8 cellular contexts compared by ENCODE assay signal in genomic region chr5:10248378-10249260, GRCh38. TPM values are rescaled to one million over a fixed set of nuclear protein-coding genes. Genes with fewer than 3 reads are reported as not detected.
DNase-seq lines count a peak whose midpoint lies in the region; ATAC-seq and TF ChIP-seq lines count a peak whose summit lies in the region.

No MANE protein-coding gene starts in this region.

- ATAC-seq in GM18502 (IDR thresholded peaks at IDR 0.05; ENCODE audit: poor library complexity, unreplicated experiment) (peak; percentile 7), HCT116 (peak; percentile 21; the same call in 1 of the 2 replicates), HG03521 (IDR thresholded peaks at IDR 0.05; ENCODE audit: unreplicated experiment) (no peak)

- H3K4me3 ChIP-seq in HCT116 (replicated peaks in 1 of 2; ENCODE audit: low read depth in 1 of 2, low read length in 2 of 2) (peak overlapping the region; percentile 89 to 92), PC-9 (peak overlapping the region; percentile 100), epithelial cell of proximal tubule (ENCODE audit: low read depth, low read length) (peak overlapping the region; percentile 96)

- CTCF ChIA-PET in HCT116 (lab: Charles Lee) (no interaction called here), PC-9 (lab: Charles Lee) (no interaction called here)

- POLR2A ChIA-PET in HCT116 (lab: Charles Lee) (interaction anchor here (1.9 kb wide), 1 partner anchor 13 kb away, joined by 6 read pairs; no protein-coding TSS in a partner anchor), PC-9 (lab: Charles Lee; ENCODE audit: unreplicated experiment) (interaction anchor here (0.6 to 0.7 kb wide), 2 partner anchors 11 to 118 kb away, joined by 3 to 6 read pairs; no protein-coding TSS in a partner anchor)

- H3F3A ChIP-seq in PC-9 (ENCODE audit: insufficient read depth, low read depth): peaks cover 14% of the 10 kb centered on the region; the same call in 1 of the 2 replicates

- peaks cover 5% of the 10 kb centered on the region for H4K20me1 ChIP-seq in HCT116 (ENCODE audit: insufficient read depth)
- peaks cover 30% of the 10 kb centered on the region for H4K20me1 ChIP-seq in PC-9 (ENCODE audit: insufficient read depth)

- H2AFZ ChIP-seq in HCT116 (ENCODE audit: low read depth, low read length, poor library complexity, severe bottlenecking): no peak overlapping the region
- H2AFZ ChIP-seq in PC-9: peak overlapping the region; percentile 75; the same call in 1 of the 2 replicates

- TF ChIP-seq RAD21 in HCT116 (IDR thresholded peaks at IDR 0.05; ENCODE audit: low read depth): no peak

- H3K36me3 Mint-ChIP-seq in progenitor cell of endocrine pancreas (ENCODE audit: insufficient read depth): peaks cover 5% of the 10 kb centered on the region

- no peak for TF ChIP-seq CTCF in HCT116 (IDR thresholded peaks at IDR 0.05 in 2 of 3, conservative IDR thresholded peaks at IDR 0.05 in 1 of 3; ENCODE audit: borderline replicate concordance in 1 of 3, insufficient read depth in 1 of 3, low read depth in 2 of 3, low read length in 2 of 3)
- TF ChIP-seq CTCF in PC-9 (conservative IDR thresholded peaks at IDR 0.05): no peak
- TF ChIP-seq CTCF in epithelial cell of proximal tubule (conservative IDR thresholded peaks at IDR 0.05; ENCODE audit: low read depth, low read length): no peak
- no peak for TF ChIP-seq CTCF in progenitor cell of endocrine pancreas (IDR thresholded peaks at IDR 0.05; ENCODE audit: unreplicated experiment)

- BruUV-seq in HCT116 (replicated peaks; lab: Mats Ljungman, UMichigan) (no TSS peak), PC-9 (replicated peaks; lab: Mats Ljungman, UMichigan) (no TSS peak)

- H3K9me2 ChIP-seq in HCT116 (ENCODE audit: insufficient read depth) (no peaks in the 10 kb centered on the region), PC-9 (ENCODE audit: insufficient read depth) (no peaks in the 10 kb centered on the region)

- peak overlapping the region; percentile 100 for H3K27ac Mint-ChIP-seq in progenitor cell of endocrine pancreas

- H3K4me3 Mint-ChIP-seq in progenitor cell of endocrine pancreas (ENCODE audit: low read depth): peak overlapping the region; percentile 82

- H3K9ac ChIP-seq in HCT116 (ENCODE audit: low read length): peak overlapping the region; percentile 94

- H3K4me1 ChIP-seq in HCT116 (ENCODE audit: control insufficient read depth in 1 of 2, insufficient read depth in 2 of 2, low read length in 2 of 2) (peaks cover 10 to 25% of the 10 kb centered on the region in 2 experiments; a peak in 3 of 4 replicates), PC-9 (replicated peaks; ENCODE audit: insufficient read depth) (peaks cover 17% of the 10 kb centered on the region)

- H3K79me2 ChIP-seq in HCT116 (ENCODE audit: insufficient read depth, low read length) (peaks cover 70% of the 10 kb centered on the region), PC-9 (ENCODE audit: low read depth) (peaks cover 50% of the 10 kb centered on the region)

- H3K9me3 ChIP-seq in HCT116 (ENCODE audit: control insufficient read depth in 1 of 2, insufficient read depth in 1 of 2, low read depth in 1 of 2, low read length in 2 of 2) (no peaks in the 10 kb centered on the region), PC-9 (ENCODE audit: insufficient read depth, low read depth) (no peaks in the 10 kb centered on the region)

- no peaks in the 10 kb centered on the region for H3K27me3 ChIP-seq in HCT116 (ENCODE audit: insufficient read depth, low read length)
- H3K27me3 ChIP-seq in PC-9 (ENCODE audit: insufficient read depth, low read depth): no peaks in the 10 kb centered on the region

- peaks cover 31% of the 10 kb centered on the region for H3K4me1 Mint-ChIP-seq in progenitor cell of endocrine pancreas (ENCODE audit: low read depth)

- intact Hi-C loops in HCT116 (cut with micrococcal nuclease): no loop called here
- intact Hi-C loops in PC-9 (cut with micrococcal nuclease; ENCODE audit: unreplicated experiment): loop anchor here (5.0 kb wide), 1 partner anchor 304 kb away; no protein-coding TSS in a partner anchor

- peaks cover 2 to 9% of the 10 kb centered on the region in 2 experiments; a peak in 1 of 4 replicates for H3K36me3 ChIP-seq in HCT116 (ENCODE audit: control insufficient read depth in 1 of 2, insufficient read depth in 2 of 2, low read length in 2 of 2)
- H3K36me3 ChIP-seq in PC-9 (ENCODE audit: low read depth): peaks cover 16% of the 10 kb centered on the region

- H3K4me2 ChIP-seq in HCT116 (ENCODE audit: low read length) (peak overlapping the region; percentile 80), PC-9 (peak overlapping the region; percentile 99)

- RAD21 ChIA-PET in HCT116 (lab: Charles Lee; ENCODE audit: low non-redundant PET in 1 of 2, low total read pairs in 2 of 2, uncharacterized antibody in 2 of 2, unreplicated experiment in 2 of 2): no interaction called here

- H3K27me3 Mint-ChIP-seq in progenitor cell of endocrine pancreas: no peaks in the 10 kb centered on the region

- DNase-seq in HCT116 (ENCODE audit: low read depth, low spot score): no peak
- no peak for DNase-seq in PC-9
- no peak for DNase-seq in epithelial cell of proximal tubule (ENCODE audit: low read depth)
- no peak for DNase-seq in progenitor cell of endocrine pancreas (ENCODE audit: low spot score, unreplicated experiment)
- DNase-seq in OCI-M2 (lab: John Stamatoyannopoulos, UW; ENCODE audit: unreplicated experiment): no peak
- no peak for DNase-seq in NCI-H526 treated with DMSO at 0.1 percent for 48 hours (lab: John Stamatoyannopoulos, UW)

- TF ChIP-seq POLR2A in HCT116 (IDR thresholded peaks at IDR 0.05; ENCODE audit: borderline replicate concordance, extremely low read depth, insufficient read depth, insufficient read length): no peak

- peak overlapping the region; percentile 85 for H3K27ac ChIP-seq in HCT116 (ENCODE audit: low read depth, low read length)
- H3K27ac ChIP-seq in PC-9: peak overlapping the region; percentile 91

- peaks cover 2% of the 10 kb centered on the region for H3K9me3 Mint-ChIP-seq in progenitor cell of endocrine pancreas (ENCODE audit: low read depth)

TF ChIP-seq in HCT116, 20 proteins besides CTCF, POLR2A, EP300 and RAD21 (continues in another document):
- TF ChIP-seq, protein P1, sequence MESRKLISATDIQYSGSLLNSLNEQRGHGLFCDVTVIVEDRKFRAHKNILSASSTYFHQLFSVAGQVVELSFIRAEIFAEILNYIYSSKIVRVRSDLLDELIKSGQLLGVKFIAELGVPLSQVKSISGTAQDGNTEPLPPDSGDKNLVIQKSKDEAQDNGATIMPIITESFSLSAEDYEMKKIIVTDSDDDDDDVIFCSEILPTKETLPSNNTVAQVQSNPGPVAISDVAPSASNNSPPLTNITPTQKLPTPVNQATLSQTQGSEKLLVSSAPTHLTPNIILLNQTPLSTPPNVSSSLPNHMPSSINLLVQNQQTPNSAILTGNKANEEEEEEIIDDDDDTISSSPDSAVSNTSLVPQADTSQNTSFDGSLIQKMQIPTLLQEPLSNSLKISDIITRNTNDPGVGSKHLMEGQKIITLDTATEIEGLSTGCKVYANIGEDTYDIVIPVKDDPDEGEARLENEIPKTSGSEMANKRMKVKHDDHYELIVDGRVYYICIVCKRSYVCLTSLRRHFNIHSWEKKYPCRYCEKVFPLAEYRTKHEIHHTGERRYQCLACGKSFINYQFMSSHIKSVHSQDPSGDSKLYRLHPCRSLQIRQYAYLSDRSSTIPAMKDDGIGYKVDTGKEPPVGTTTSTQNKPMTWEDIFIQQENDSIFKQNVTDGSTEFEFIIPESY (IDR thresholded peaks at IDR 0.05; ENCODE audit: extremely low read depth, insufficient replicate concordance, low read length): no peak
- TF ChIP-seq POLR2AphosphoS5 (IDR thresholded peaks at IDR 0.05; ENCODE audit: low read depth, low read length) (no peak), EGR1 (IDR thresholded peaks at IDR 0.05; ENCODE audit: low read depth) (no peak), SIN3A (IDR thresholded peaks at IDR 0.05; ENCODE audit: low read depth) (no peak), SRF (IDR thresholded peaks at IDR 0.05; ENCODE audit: low read depth) (no peak), JUND (IDR thresholded peaks at IDR 0.05) (no peak), MAX (IDR thresholded peaks at IDR 0.05) (no peak), ZNF274 (IDR thresholded peaks at IDR 0.05; ENCODE audit: low read depth, low read length) (no peak), ELF1 (IDR thresholded peaks at IDR 0.05; ENCODE audit: borderline replicate concordance, low read depth) (no peak), CEBPB (IDR thresholded peaks at IDR 0.05; ENCODE audit: low read depth) (no peak), EZH2 (IDR thresholded peaks at IDR 0.05) (no peak), ATF3 (IDR thresholded peaks at IDR 0.05) (no peak), ZFX (IDR thresholded peaks at IDR 0.05) (no peak), FOSL1 (IDR thresholded peaks at IDR 0.05; ENCODE audit: low read depth) (no peak), YY1 (IDR thresholded peaks at IDR 0.05; ENCODE audit: extremely low read depth, insufficient replicate concordance, low read depth, low read length) (no peak)

RNA-seq across cellular contexts. Expression of gene ATPSCKMT, which starts 1.1 kb away (rescaled TPM):
- total RNA-seq in HCT116 (2021; ENCODE audit: unreplicated experiment): 19.0 TPM
- 7.8 and 11.2 TPM in 2 replicates for polyA plus RNA-seq in HCT116 (2012)
- total RNA-seq in PC-9 (2021): 36.4 and 51.4 TPM in 2 replicates
- 20.9 and 22.9 TPM in 2 replicates for total RNA-seq in epithelial cell of proximal tubule
- total RNA-seq in progenitor cell of endocrine pancreas: 28.3 and 30.3 TPM in 2 replicates

RNA-seq across cellular contexts. Expression of gene CCT5, which starts 1.5 kb away (rescaled TPM):
- total RNA-seq in HCT116 (2021; ENCODE audit: unreplicated experiment) (489 TPM), PC-9 (2021) (658 and 831 TPM in 2 replicates), epithelial cell of proximal tubule (610 and 905 TPM in 2 replicates), progenitor cell of endocrine pancreas (223 and 241 TPM in 2 replicates)
- 494 and 628 TPM in 2 replicates for polyA plus RNA-seq in HCT116 (2012)

RNA-seq across cellular contexts. Expression of gene CMBL, which starts 59.1 kb away (rescaled TPM):
- total RNA-seq in HCT116 (2021; ENCODE audit: unreplicated experiment): 51.0 TPM
- polyA plus RNA-seq in HCT116 (2012): 61.6 and 65.5 TPM in 2 replicates
- 286 and 294 TPM in 2 replicates for total RNA-seq in PC-9 (2021)
- 2.2 and 3.0 TPM in 2 replicates for total RNA-seq in epithelial cell of proximal tubule
- 10.0 and 13.6 TPM in 2 replicates for total RNA-seq in progenitor cell of endocrine pancreas
